ENCODE assay signal across 8 cellular contexts in genomic region chr11:65132988-65133700, GRCh38. TPM values are rescaled to one million over a fixed set of nuclear protein-coding genes. Genes with fewer than 3 reads are reported as not detected.
DNase-seq lines count a peak whose midpoint lies in the region; TF ChIP-seq lines count a peak whose summit lies in the region.

No MANE protein-coding gene starts in this region.

- peaks cover 38% of the 10 kb centered on the region for H3K4me1 Mint-ChIP-seq in activated naive CD8-positive, alpha-beta T cell (ENCODE audit: low read depth)

- H3K36me3 ChIP-seq in iPS-15b (ENCODE audit: control insufficient read depth, insufficient read depth, low read length) (peaks cover 47% of the 10 kb centered on the region), spleen (peaks cover 5 to 49% (median 47%) of the 10 kb centered on the region in 6 donors)

- TF ChIP-seq POLR2A in spleen (IDR thresholded peaks at IDR 0.05) = no peak

- no peaks in the 10 kb centered on the region for H3K27me3 ChIP-seq in iPS-15b (ENCODE audit: control insufficient read depth, insufficient read depth, low read length)
- H3K27me3 ChIP-seq in spleen (replicated peaks in 1 of 7) = no peaks in the 10 kb centered on the region

- H3K9me3 ChIP-seq in iPS-15b (ENCODE audit: control insufficient read depth, insufficient read depth, low read length) (no peaks in the 10 kb centered on the region), spleen (no peaks in the 10 kb centered on the region)

- 32 to 48% (median 36%) methylated on average over 14 to 18 of the region's 18 CpGs for WGBS in spleen, 5 donors

- peak overlapping the region; percentile 99 for H3K4me3 Mint-ChIP-seq in activated naive CD8-positive, alpha-beta T cell

- H3K9ac ChIP-seq in iPS-15b (ENCODE audit: low read depth, low read length) = peak overlapping the region; percentile 96

- H3K27ac ChIP-seq in spleen = peak overlapping the region; percentile 3 to 100 (median 98)

- H3K36me3 Mint-ChIP-seq in activated naive CD8-positive, alpha-beta T cell = no peaks in the 10 kb centered on the region

- H3K4me3 ChIP-seq in iPS-15b (ENCODE audit: low read depth, low read length) (peak overlapping the region; percentile 99), spleen (peak overlapping the region; percentile 77 to 99 (median 96))

- H3K4me1 ChIP-seq in iPS-15b (ENCODE audit: control insufficient read depth, insufficient read depth, low read length) (peaks cover 4% of the 10 kb centered on the region), spleen (peaks cover 38 to 84% (median 58%) of the 10 kb centered on the region in 6 donors)

- H3K27ac Mint-ChIP-seq in activated naive CD8-positive, alpha-beta T cell = peak overlapping the region; percentile 97

- intact Hi-C loops in spleen (cut with DNase I; ENCODE audit: low total_unique reads) = no loop called here

- peak; percentile 12 for DNase-seq in DMS79 (lab: John Stamatoyannopoulos, UW)
- no peak for DNase-seq in DMS79 treated with DMSO at 0.1 percent for 48 hours (lab: John Stamatoyannopoulos, UW)
- DNase-seq in NCI-H526 treated with DMSO at 0.1 percent for 48 hours (lab: John Stamatoyannopoulos, UW) = peak; percentile 35
- peak; percentile 93 for DNase-seq in spleen
- DNase-seq in HCEC 1CT = no peak
- no peak for DNase-seq in midbrain (lab: John Stamatoyannopoulos, UW)

- H3K27me3 Mint-ChIP-seq in activated naive CD8-positive, alpha-beta T cell = no peaks in the 10 kb centered on the region

- TF ChIP-seq CTCF in spleen (IDR thresholded peaks at IDR 0.05 in 8 of 11, conservative IDR thresholded peaks at IDR 0.05 in 3 of 11) = no peak

- H3K9me3 Mint-ChIP-seq in activated naive CD8-positive, alpha-beta T cell (ENCODE audit: low read depth) = no peaks in the 10 kb centered on the region

RNA-seq across cellular contexts. Expression of gene SYVN1, which starts 1.2 kb away (rescaled TPM):
- total RNA-seq in spleen = 100 to 1,000 TPM in 5 of 7 donors, 10 to 100 TPM in 2; 90.9 to 152 (median 110) TPM
- 10 to 100 TPM; 35.1 to 62.8 (median 53.6) TPM for polyA plus RNA-seq in spleen

RNA-seq across cellular contexts. Expression of gene MRPL49, which starts 11.0 kb away (rescaled TPM):
- 10 to 100 TPM; 31.9 to 51.2 (median 40.8) TPM for total RNA-seq in spleen
- 10 to 100 TPM; 20.0 to 42.4 (median 30.8) TPM for polyA plus RNA-seq in spleen

RNA-seq across cellular contexts. Expression of gene FAU, which starts 11.2 kb away (rescaled TPM):
- total RNA-seq in spleen = 1,000 to 10,000 TPM in 1 of 7 donors, 100 to 1,000 TPM in 6; 528 to 1,008 (median 809) TPM
- 1,000 to 10,000 TPM; 1,501 to 2,170 (median 2,090) TPM for polyA plus RNA-seq in spleen

RNA-seq across cellular contexts. Expression of gene ZNHIT2, which starts 15.6 kb away (rescaled TPM):
- total RNA-seq in spleen = 10 to 100 TPM in 4 of 7 donors, 1 to 10 TPM in 3; 7.9 to 16.4 (median 10.2) TPM
- polyA plus RNA-seq in spleen = 10 to 100 TPM; 19.1 to 21.1 (median 19.2) TPM

RNA-seq across cellular contexts. Expression of gene TM7SF2, which starts 21.5 kb away (rescaled TPM):
- total RNA-seq in spleen = 10 to 100 TPM in 6 of 7 donors, 1 to 10 TPM in 1; 8.9 to 29.7 (median 13.9) TPM
- polyA plus RNA-seq in spleen = 10 to 100 TPM; 14.1 to 16.9 (median 14.5) TPM

Comparison
In these comparisons a context has a peak if more than half of its experiments do, and no peak if none do; other contexts are left out.
1. DNase-seq: peak in DMS79 (single experiment), NCI-H526 treated with DMSO at 0.1 percent for 48 hours (single experiment) and spleen (single experiment); none in DMS79 treated with DMSO at 0.1 percent for 48 hours (single experiment), HCEC 1CT (single experiment) and midbrain (single experiment).